ENCODE assay signal across 12 cellular contexts in genomic region chr11:36362902-36363301, GRCh38.
DNase-seq lines count a peak whose midpoint lies in the region; ATAC-seq and TF ChIP-seq lines count a peak whose summit lies in the region.
"Had no signal": no experiment of that assay in that cellular context is flagged by ENCODE, and none has a peak within 500 bp of the region (broad histone marks: within the 10 kb centered on the region; RNA-seq: fewer than 3 reads in every experiment).

No MANE protein-coding gene starts in this region.

- no peak for ATAC-seq in activated CD8-positive, alpha-beta T cell treated with anti-CD3 and anti-CD28 coated beads for 36 hours

- H3K9me3 Mint-ChIP-seq in activated CD8-positive, alpha-beta T cell treated with anti-CD3 and anti-CD28 coated beads for 36 hours = no peaks in the 10 kb centered on the region
- H3K9me3 Mint-ChIP-seq: CD4-positive, CD25-positive, alpha-beta regulatory T cell had no signal

- POLR2A ChIA-PET in AG04450 (lab: Yijun Ruan, JAX) = no interaction called here
- POLR2A ChIA-PET in activated CD8-positive, alpha-beta T cell treated with anti-CD3 and anti-CD28 coated beads for 36 hours (lab: Charles Lee) = no interaction called here

- intact Hi-C loops in activated CD8-positive, alpha-beta T cell treated with anti-CD3 and anti-CD28 coated beads for 36 hours (cut with micrococcal nuclease) = no loop called here

- H3K4me3 ChIP-seq in AG04450 (ENCODE audit: low read depth, low read length) = no peak overlapping the region

- CTCF ChIA-PET in AG04450 (lab: Charles Lee) = interaction anchor here (1.1 kb wide), 1 partner anchor 116 kb away, joined by 3 read pairs; no protein-coding TSS in a partner anchor
- CTCF ChIA-PET in activated CD8-positive, alpha-beta T cell treated with anti-CD3 and anti-CD28 coated beads for 36 hours (lab: Charles Lee) = interaction anchor here (1.0 to 3.0 kb wide), 3 partner anchors 10 to 130 kb away, joined by 5 to 15 read pairs (median 6); no protein-coding TSS in a partner anchor

- DNase-seq in AG04450 (ENCODE audit: low read depth, low spot score) (peak; percentile 52), HS-27A (ENCODE audit: low read depth) (peak; percentile 68), amniotic epithelial cell (ENCODE audit: low read depth) (peak; percentile 97), kidney glomerular epithelial cell (lab: John Stamatoyannopoulos, UW) (peak; percentile 82), NK-92 (lab: John Stamatoyannopoulos, UW; ENCODE audit: unreplicated experiment) (no peak), HUDEP-2 (lab: John Stamatoyannopoulos, UW; ENCODE audit: unreplicated experiment in 76 of 76) (no peak), NCI-H69 (lab: John Stamatoyannopoulos, UW) (no peak)
- no peak for DNase-seq in activated CD8-positive, alpha-beta T cell treated with anti-CD3 and anti-CD28 coated beads for 36 hours
- DNase-seq: activated gamma-delta T cell treated with Interleukin-2 at 50 U/mL for 16 hours; CD4-positive, CD25-positive, alpha-beta regulatory T cell; NCI-H2081 treated with DMSO at 0.1 percent for 48 hours; stimulated activated CD8-positive, alpha-beta memory T cell treated with anti-CD3 and anti-CD28 coated beads, Interleukin-4, amount 100 ng/mL, for 48 hours had no signal

- peaks cover 20% of the 10 kb centered on the region for H3K4me1 Mint-ChIP-seq in activated CD8-positive, alpha-beta T cell treated with anti-CD3 and anti-CD28 coated beads for 36 hours (ENCODE audit: low read depth)

- H3K27ac ChIP-seq in AG04450 (ENCODE audit: low read depth, low read length) = peak overlapping the region; percentile 34

- H3K36me3 Mint-ChIP-seq in activated CD8-positive, alpha-beta T cell treated with anti-CD3 and anti-CD28 coated beads for 36 hours (ENCODE audit: low read depth) = no peaks in the 10 kb centered on the region
- H3K36me3 Mint-ChIP-seq: CD4-positive, CD25-positive, alpha-beta regulatory T cell had no signal

- no peak overlapping the region for H3K27ac Mint-ChIP-seq in activated CD8-positive, alpha-beta T cell treated with anti-CD3 and anti-CD28 coated beads for 36 hours

- H3K27me3 Mint-ChIP-seq in activated CD8-positive, alpha-beta T cell treated with anti-CD3 and anti-CD28 coated beads for 36 hours = peaks cover 35% of the 10 kb centered on the region

- no peak for TF ChIP-seq CTCF in AG04450 (IDR thresholded peaks at IDR 0.05; ENCODE audit: low read depth, low read length)
- no peak for TF ChIP-seq CTCF in activated CD8-positive, alpha-beta T cell treated with anti-CD3 and anti-CD28 coated beads for 36 hours (IDR thresholded peaks at IDR 0.05)

- H3K27me3 ChIP-seq in AG04450 (ENCODE audit: control insufficient read depth, insufficient read depth, low read length) = no peaks in the 10 kb centered on the region

- no peaks in the 10 kb centered on the region for H3K9me3 ChIP-seq in AG04450 (ENCODE audit: control insufficient read depth, insufficient read depth, low read length)

- H3K4me3 Mint-ChIP-seq in activated CD8-positive, alpha-beta T cell treated with anti-CD3 and anti-CD28 coated beads for 36 hours = no peak overlapping the region
- H3K4me3 Mint-ChIP-seq: CD4-positive, CD25-positive, alpha-beta regulatory T cell had no signal

Comparison
In these comparisons a context has a peak if more than half of its experiments do, and no peak if none do; other contexts are left out.
1. DNase-seq: peak in AG04450 (single experiment), HS-27A (single experiment), amniotic epithelial cell (single experiment) and kidney glomerular epithelial cell (single experiment); none in NK-92 (single experiment), activated CD8-positive, alpha-beta T cell treated with anti-CD3 and anti-CD28 coated beads for 36 hours (single experiment), HUDEP-2 (0 of 76) and NCI-H69 (single experiment).